8 cellular contexts compared by ENCODE assay signal in genomic region chr10:62610649-62611229, GRCh38.
DNase-seq lines count a peak whose midpoint lies in the region; ATAC-seq and TF ChIP-seq lines count a peak whose summit lies in the region.

No MANE protein-coding gene starts in this region.

- H3K79me1 ChIP-seq in neuronal stem cell (ENCODE audit: low read depth, low read length), result no peaks in the 10 kb centered on the region

- H4K91ac ChIP-seq in neuronal stem cell (ENCODE audit: low read depth, low read length, poor library complexity), result no peak overlapping the region

- H3K4me1 ChIP-seq in neuronal stem cell (ENCODE audit: control insufficient read depth in 2 of 2, insufficient read depth in 1 of 2, low read depth in 1 of 2, low read length in 2 of 2) (peaks cover 0 to 5% of the 10 kb centered on the region in 2 donors), tibial artery (no peaks in the 10 kb centered on the region)

- H2BK120ac ChIP-seq in neuronal stem cell (ENCODE audit: low read depth, low read length), result no peak overlapping the region

- no peaks in the 10 kb centered on the region for H3K36me3 ChIP-seq in neuronal stem cell (replicated peaks in 1 of 2; ENCODE audit: control insufficient read depth in 2 of 2, insufficient read depth in 2 of 2, low read length in 2 of 2)
- no peaks in the 10 kb centered on the region for H3K36me3 ChIP-seq in tibial artery

- no peaks in the 10 kb centered on the region; the same call in 1 of the 2 replicates for H3K9me3 ChIP-seq in AG04450 (ENCODE audit: control insufficient read depth, insufficient read depth, low read length)
- H3K9me3 ChIP-seq in neuronal stem cell (replicated peaks in 1 of 2; ENCODE audit: control insufficient read depth in 2 of 2, insufficient read depth in 1 of 2, low read depth in 1 of 2, low read length in 2 of 2), result no peaks in the 10 kb centered on the region
- no peaks in the 10 kb centered on the region for H3K9me3 ChIP-seq in tibial artery

- H3K4me2 ChIP-seq in neuronal stem cell (ENCODE audit: insufficient read depth, low read length, poor library complexity, severe bottlenecking), result no peak overlapping the region

- POLR2A ChIA-PET in AG04450 (lab: Yijun Ruan, JAX), result interaction anchor here (0.6 kb wide), 1 partner anchor 47 kb away, joined by 3 read pairs; no protein-coding TSS in a partner anchor

- no peak overlapping the region for H2BK12ac ChIP-seq in neuronal stem cell (ENCODE audit: low read length)

- no peak overlapping the region for H2AFZ ChIP-seq in neuronal stem cell (ENCODE audit: low read length)

- no peak overlapping the region for H3K14ac ChIP-seq in neuronal stem cell (ENCODE audit: low read length)

- CTCF ChIA-PET in AG04450 (lab: Charles Lee), result interaction anchor here (0.7 to 8.0 kb wide), 33 partner anchors 9 to 547 kb away, joined by 3 to 102 read pairs (median 5); partner anchors contain the start of genes ADO and EGR2

- H3K27me3 ChIP-seq in AG04450 (ENCODE audit: control insufficient read depth, insufficient read depth, low read length) (peaks cover 3% of the 10 kb centered on the region), neuronal stem cell (ENCODE audit: control insufficient read depth in 3 of 3, insufficient read depth in 3 of 3, low read depth in 1 of 3, low read length in 3 of 3) (no peaks in the 10 kb centered on the region), tibial artery (no peaks in the 10 kb centered on the region)

- H3K4me3 ChIP-seq in AG04450 (ENCODE audit: low read depth, low read length), result no peak overlapping the region
- H3K4me3 ChIP-seq in neuronal stem cell (ENCODE audit: low read length in 2 of 2), result no peak overlapping the region
- no peak overlapping the region for H3K4me3 ChIP-seq in tibial artery

- H3K27ac ChIP-seq in AG04450 (ENCODE audit: low read depth, low read length) (no peak overlapping the region), neuronal stem cell (replicated peaks; ENCODE audit: low read length) (no peak overlapping the region), tibial artery (no peak overlapping the region)

- no peak overlapping the region for H3K9ac ChIP-seq in neuronal stem cell (ENCODE audit: low read depth, low read length, poor library complexity)

- intact Hi-C loops in tibial artery (cut with DNase I; ENCODE audit: low total_unique reads), result no loop called here

- peak; percentile 60 for ATAC-seq in GM18519 (IDR thresholded peaks at IDR 0.05; ENCODE audit: low FRiP score, unreplicated experiment)
- ATAC-seq in HG03060 (IDR thresholded peaks at IDR 0.05; ENCODE audit: low read depth, unreplicated experiment), result peak; percentile 75

- no peak overlapping the region for H2BK15ac ChIP-seq in neuronal stem cell (ENCODE audit: low read length)

- H3K4ac ChIP-seq in neuronal stem cell (ENCODE audit: low read length), result no peak overlapping the region

- H2BK5ac ChIP-seq in neuronal stem cell (ENCODE audit: low read length), result no peak overlapping the region

- H4K8ac ChIP-seq in neuronal stem cell (ENCODE audit: low read depth, low read length), result no peak overlapping the region

- TF ChIP-seq CTCF in AG04450 (IDR thresholded peaks at IDR 0.05; ENCODE audit: low read depth, low read length) (peak; percentile 83), tibial artery (IDR thresholded peaks at IDR 0.05) (peak; percentile 39 to 44)

- H3K23ac ChIP-seq in neuronal stem cell (ENCODE audit: low read depth, low read length, poor library complexity), result no peak overlapping the region

- no peak for DNase-seq in AG04450 (ENCODE audit: low read depth, low spot score)
- DNase-seq in NCI-H82 treated with DMSO at 0.1 percent for 48 hours (lab: John Stamatoyannopoulos, UW; ENCODE audit: unreplicated experiment), result peak; percentile 14
- DNase-seq in activated T-cell treated with anti-CD3 and anti-CD28 coated beads for 1 hour (ENCODE audit: low read depth), result peak; percentile 60
- DNase-seq in fibroblast of gingiva (ENCODE audit: low read depth), result peak; percentile 3
- peak; percentile 64 for DNase-seq in neuronal stem cell (ENCODE audit: low spot score)
- DNase-seq in tibial artery, result no peak

- no peak overlapping the region for H3K18ac ChIP-seq in neuronal stem cell (ENCODE audit: low read length)

- H2AK5ac ChIP-seq in neuronal stem cell (ENCODE audit: low read depth, low read length), result no peak overlapping the region

- no CpG with 5 or more reads among the region's 7 CpGs for WGBS in neuronal stem cell (ENCODE audit: extremely low coverage in 2 of 2, insufficient read length in 2 of 2, insufficient replicate concordance in 1 of 2), 2 donors

Comparison
In these comparisons a context has a peak if more than half of its experiments do, and no peak if none do; other contexts are left out.
1. DNase-seq: peak in NCI-H82 treated with DMSO at 0.1 percent for 48 hours (single experiment), activated T-cell treated with anti-CD3 and anti-CD28 coated beads for 1 hour (single experiment), fibroblast of gingiva (single experiment) and neuronal stem cell (single experiment); none in AG04450 (single experiment) and tibial artery (0 of 2).